In the genomic region with DNA sequence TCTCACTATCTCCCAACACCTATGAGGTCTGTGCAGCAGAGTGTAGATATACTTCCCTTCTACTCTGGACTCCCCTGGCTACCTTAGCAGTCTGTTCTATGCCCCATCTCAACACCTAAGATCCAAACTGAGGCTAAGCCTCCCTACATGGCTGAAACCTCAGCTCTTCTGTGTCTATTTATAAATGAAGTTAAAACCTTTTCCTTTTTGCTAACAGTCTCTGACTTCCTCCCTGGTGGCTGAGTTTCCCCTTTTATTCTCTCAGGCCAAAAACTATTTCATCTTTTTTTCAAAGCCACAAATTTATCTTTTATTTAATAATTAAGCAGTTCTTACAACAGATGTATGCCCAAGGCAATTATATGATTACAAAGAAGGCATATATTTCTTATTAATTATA, we compare ENCODE assay signal across 24 cellular contexts.
DNase-seq lines count a peak whose midpoint lies in the region; ATAC-seq, FAIRE-seq and TF ChIP-seq lines count a peak whose summit lies in the region.
"Had no signal": no experiment of that assay in that cellular context is flagged by ENCODE, and none has a peak within 500 bp of the region (broad histone marks: within the 10 kb centered on the region; RNA-seq: fewer than 3 reads in every experiment).

No MANE protein-coding gene starts in this region.

- no peaks in the 10 kb centered on the region for H3K36me3 ChIP-seq in Loucy (ENCODE audit: insufficient read depth, low read length)
- no peaks in the 10 kb centered on the region for H3K36me3 ChIP-seq in endodermal cell (ENCODE audit: control insufficient read depth, insufficient read depth, low read length)
- H3K36me3 ChIP-seq: pancreas had no signal

- TF ChIP-seq POLR2A in GM12891 (IDR thresholded peaks at IDR 0.05; ENCODE audit: low read depth, low read length): no peak

- H3K4me3 ChIP-seq in Loucy (ENCODE audit: low read length, poor library complexity, severe bottlenecking) (peak overlapping the region; percentile 33), endodermal cell (ENCODE audit: low read length) (no peak overlapping the region)
- H3K4me3 ChIP-seq: pancreas, transverse colon had no signal

- H3K9ac ChIP-seq in Loucy (ENCODE audit: low read depth, low read length, poor library complexity, severe bottlenecking) (peak overlapping the region; percentile 1), endodermal cell (ENCODE audit: extremely low read depth, low read length, poor library complexity, severe bottlenecking) (no peak overlapping the region)
- H3K9ac ChIP-seq: KMS-11 had no signal

- peak; percentile 71 for FAIRE-seq in GM12891 (lab: Jason Lieb, UNC)
- FAIRE-seq: frontal cortex, pancreas had no signal

- no peaks in the 10 kb centered on the region for H3F3A ChIP-seq in Loucy (ENCODE audit: low read depth)

- H3K27me3 ChIP-seq in Loucy (ENCODE audit: insufficient read depth, low read length, poor library complexity, severe bottlenecking) (no peaks in the 10 kb centered on the region), endodermal cell (ENCODE audit: control insufficient read depth, insufficient read depth, low read length, poor library complexity, severe bottlenecking) (no peaks in the 10 kb centered on the region)
- H3K27me3 ChIP-seq: pancreas, transverse colon had no signal

- H3K27me3 Mint-ChIP-seq in naive B cell (no peaks in the 10 kb centered on the region), endodermal cell (ENCODE audit: insufficient read depth) (no peaks in the 10 kb centered on the region)
- H3K27me3 Mint-ChIP-seq: stimulated activated naive CD8-positive, alpha-beta T cell treated with anti-CD3 and anti-CD28 coated beads, Interleukin-15, Interleukin-2, amounts not matched to agents 100 ng/mL and 50 ng/mL, for 24 hours had no signal

- H3K36me3 Mint-ChIP-seq in naive B cell (peaks cover 8 to 16% of the 10 kb centered on the region in 2 donors), endodermal cell (ENCODE audit: low read depth) (no peaks in the 10 kb centered on the region)

- no peaks in the 10 kb centered on the region for H3K79me2 ChIP-seq in Loucy (ENCODE audit: insufficient read depth, low read length)

- no peak for TF ChIP-seq CTCF in Loucy (conservative IDR thresholded peaks at IDR 0.05; ENCODE audit: low read length)
- no peak for TF ChIP-seq CTCF in endodermal cell (conservative IDR thresholded peaks at IDR 0.05)

- peak overlapping the region in 7 of 8 donors; percentile 26 to 69 (median 53) for H3K4me3 Mint-ChIP-seq in naive B cell
- H3K4me3 Mint-ChIP-seq in endodermal cell: no peak overlapping the region
- H3K4me3 Mint-ChIP-seq: naive thymus-derived CD4-positive, alpha-beta T cell; stimulated activated naive CD8-positive, alpha-beta T cell treated with anti-CD3 and anti-CD28 coated beads, Interleukin-15, Interleukin-2, amounts not matched to agents 100 ng/mL and 50 ng/mL, for 24 hours had no signal

- H3K9me3 ChIP-seq in Loucy (ENCODE audit: insufficient read depth, low read depth, low read length): no peaks in the 10 kb centered on the region
- H3K9me3 ChIP-seq in endodermal cell (ENCODE audit: control insufficient read depth, low read length): no peaks in the 10 kb centered on the region
- H3K9me3 ChIP-seq: Caco-2, pancreas, transverse colon had no signal

- peaks cover 54% of the 10 kb centered on the region for H3K4me1 ChIP-seq in Loucy (ENCODE audit: insufficient read depth, low read length, poor library complexity, severe bottlenecking)
- H3K4me1 ChIP-seq in endodermal cell (ENCODE audit: control insufficient read depth, insufficient read depth, low read length): no peaks in the 10 kb centered on the region
- H3K4me1 ChIP-seq: Caco-2, pancreas had no signal

- DNase-seq in GM12891 (ENCODE audit: insufficient read length, low spot score) (no peak), OCI-M1 (lab: John Stamatoyannopoulos, UW) (peak; percentile 9), naive B cell (peak; percentile 7), posterior cingulate gyrus (no peak), endodermal cell (no peak)
- no peak for DNase-seq in stimulated activated CD4-positive, alpha-beta T cell treated with anti-CD3 and anti-CD28 coated beads, Interleukin-2, amount 100 ng/mL, for 48 hours
- DNase-seq: activated T-cell treated with anti-CD3 and anti-CD28 coated beads for 4 hours; amniotic stem cell; Caco-2; EL; mammary epithelial cell; naive thymus-derived CD4-positive, alpha-beta T cell; NCI-H1436; NCI-H774; pancreas; transverse colon had no signal

- no peaks in the 10 kb centered on the region for H4K20me1 ChIP-seq in Loucy (ENCODE audit: insufficient read depth, low read length, poor library complexity, severe bottlenecking)

- ATAC-seq in naive B cell (ENCODE audit: low read depth in 2 of 2) (peak in 1 of 2 donors; percentile 56), HG02642 (IDR thresholded peaks at IDR 0.05; ENCODE audit: poor library complexity, unreplicated experiment) (no peak)
- ATAC-seq: HCT116; naive thymus-derived CD4-positive, alpha-beta T cell; pancreas had no signal

- intact Hi-C loops in posterior cingulate gyrus (cut with DNase I): no loop called here

- H3K27ac Mint-ChIP-seq in naive B cell: peak overlapping the region in 3 of 6 donors; percentile 21 to 84 (median 26)
- no peak overlapping the region for H3K27ac Mint-ChIP-seq in endodermal cell
- H3K27ac Mint-ChIP-seq: naive thymus-derived CD4-positive, alpha-beta T cell; stimulated activated naive CD8-positive, alpha-beta T cell treated with anti-CD3 and anti-CD28 coated beads, Interleukin-15, Interleukin-2, amounts not matched to agents 100 ng/mL and 50 ng/mL, for 24 hours had no signal

- H3K4me2 ChIP-seq in Loucy (ENCODE audit: low read depth, low read length, poor library complexity, severe bottlenecking): peak overlapping the region; percentile 74
- H3K4me2 ChIP-seq: KMS-11 had no signal

- no peak overlapping the region for H2AFZ ChIP-seq in Loucy (ENCODE audit: low read length)

- H3K9me3 Mint-ChIP-seq in naive B cell (peaks cover 0 to 20% (median 6%) of the 10 kb centered on the region in 7 donors), endodermal cell (no peaks in the 10 kb centered on the region)

- H3K27ac ChIP-seq in endodermal cell (ENCODE audit: low read depth, low read length): no peak overlapping the region
- H3K27ac ChIP-seq: KMS-11, pancreas, RWPE1, transverse colon, VCaP had no signal

- H3K4me1 Mint-ChIP-seq in naive B cell (peaks cover 11 to 30% (median 26%) of the 10 kb centered on the region in 3 donors), endodermal cell (no peaks in the 10 kb centered on the region)

- no peaks in the 10 kb centered on the region for H3K9me2 ChIP-seq in Loucy (replicated peaks; ENCODE audit: low read depth, low read length)

TF ChIP-seq in GM12891, 5 proteins besides CTCF, POLR2A, EP300 and RAD21:
- TF ChIP-seq POU2F2 (IDR thresholded peaks at IDR 0.05; ENCODE audit: low read depth, low read length): no peak
- no peak for TF ChIP-seq POLR2AphosphoS5 (IDR thresholded peaks at IDR 0.05; ENCODE audit: low read depth, low read length)
- peak; percentile 50 for TF ChIP-seq SPI1 (IDR thresholded peaks at IDR 0.05; ENCODE audit: low read depth, low read length)
- TF ChIP-seq PAX5 (IDR thresholded peaks at IDR 0.05; ENCODE audit: insufficient read depth, low read length, severe bottlenecking): no peak

Comparison
In these comparisons a context has a peak if more than half of its experiments do, and no peak if none do; other contexts are left out.
1. DNase-seq: peak in OCI-M1 (single experiment) and naive B cell (single experiment); none in GM12891 (single experiment), posterior cingulate gyrus (0 of 10), endodermal cell (single experiment) and stimulated activated CD4-positive, alpha-beta T cell treated with anti-CD3 and anti-CD28 coated beads, Interleukin-2, amount 100 ng/mL, for 48 hours (0 of 2).